ENCODE assay signal across 28 cellular contexts in the genomic region with DNA sequence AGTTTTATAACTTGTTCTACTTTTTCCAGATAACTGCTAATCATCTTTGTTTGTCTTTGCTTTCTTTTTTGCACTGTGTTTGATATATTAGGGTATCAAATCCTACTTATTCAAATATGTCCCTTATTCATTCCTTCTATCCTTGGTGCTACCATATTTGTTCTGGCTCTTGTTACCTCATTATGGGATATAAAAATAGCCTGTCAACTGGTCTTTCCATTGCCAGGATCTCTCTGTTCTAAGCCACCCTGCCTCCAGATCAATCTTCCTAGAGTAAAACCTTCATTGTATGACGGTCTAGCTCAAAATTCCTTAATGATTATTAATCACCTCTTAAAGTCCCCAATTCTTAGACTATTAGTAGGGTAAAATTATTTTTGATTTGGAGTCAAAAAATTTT.
"Had no signal": no experiment of that assay in that cellular context is flagged by ENCODE, and none has a peak within 500 bp of the region (broad histone marks: within the 10 kb centered on the region; RNA-seq: fewer than 3 reads in every experiment).

No MANE protein-coding gene starts in this region.

- ATAC-seq: natural killer cell; right cardiac atrium; sciatic nerve; stimulated activated effector memory CD8-positive, alpha-beta T cell treated with anti-CD3 and anti-CD28 coated beads, Interleukin-12 subunit alpha, Interleukin-12 subunit beta, amount 100 ng/mL, for 72 hours; upper lobe of right lung had no signal

- H3K27ac ChIP-seq: hepatocyte, left ventricle myocardium inferior, neural progenitor cell, neutrophil, ovary, spleen, suprapubic skin, thoracic aorta, tibial artery, upper lobe of right lung had no signal

- H3K4me1 Mint-ChIP-seq: natural killer cell; neural progenitor cell; stimulated activated effector memory CD8-positive, alpha-beta T cell treated with anti-CD3 and anti-CD28 coated beads, Interleukin-12 subunit alpha, Interleukin-12 subunit beta, amount 100 ng/mL, for 72 hours had no signal

- H3K36me3 Mint-ChIP-seq: natural killer cell; neural progenitor cell; stimulated activated effector memory CD8-positive, alpha-beta T cell treated with anti-CD3 and anti-CD28 coated beads, Interleukin-12 subunit alpha, Interleukin-12 subunit beta, amount 100 ng/mL, for 72 hours had no signal

- H3K9me3 Mint-ChIP-seq: mesothelial cell of epicardium; natural killer cell; nephron progenitor cell; neural progenitor cell; stimulated activated effector memory CD8-positive, alpha-beta T cell treated with anti-CD3 and anti-CD28 coated beads, Interleukin-12 subunit alpha, Interleukin-12 subunit beta, amount 100 ng/mL, for 72 hours; stimulated activated naive CD8-positive, alpha-beta T cell treated with anti-CD3 and anti-CD28 coated beads, Interleukin-15, Interleukin-2, amounts not matched to agents 100 ng/mL and 50 ng/mL, for 24 hours had no signal

- H3K4me1 ChIP-seq: neural progenitor cell, tibial artery had no signal

- H3K4me3 ChIP-seq: hepatocyte, left ventricle myocardium inferior, lung, neural progenitor cell, ovary, spleen, suprapubic skin, thoracic aorta, tibial artery, upper lobe of right lung had no signal

- H3K27me3 ChIP-seq: hepatocyte, neural progenitor cell, neutrophil, ovary, suprapubic skin, tibial artery, upper lobe of right lung had no signal

- H3K27me3 Mint-ChIP-seq: progenitor cell of endocrine pancreas had no signal

- H3K4me3 Mint-ChIP-seq: mesothelial cell of epicardium; naive B cell; natural killer cell; nephron progenitor cell; neural progenitor cell; stimulated activated effector memory CD8-positive, alpha-beta T cell treated with anti-CD3 and anti-CD28 coated beads, Interleukin-12 subunit alpha, Interleukin-12 subunit beta, amount 100 ng/mL, for 72 hours; stimulated activated naive CD8-positive, alpha-beta T cell treated with anti-CD3 and anti-CD28 coated beads, Interleukin-15, Interleukin-2, amounts not matched to agents 100 ng/mL and 50 ng/mL, for 24 hours had no signal

- H3K36me3 ChIP-seq: left ventricle myocardium inferior, neural progenitor cell, neutrophil, ovary, spleen, suprapubic skin, thoracic aorta, tibial artery, upper lobe of right lung had no signal

- H3K9me3 ChIP-seq: left ventricle myocardium inferior, neutrophil, ovary, spleen, suprapubic skin, thoracic aorta, tibial artery, upper lobe of right lung had no signal

- DNase-seq: islet precursor cell; left ventricle myocardium inferior; mesendoderm; naive B cell; natural killer cell; nephron progenitor cell; occipital lobe; ovary; retina; right cardiac atrium; small intestine; spleen; stimulated activated CD4-positive, alpha-beta T cell treated with anti-CD3 and anti-CD28 coated beads, Interleukin-4, amount 100 ng/mL, for 24 hours; stimulated activated naive CD4-positive, alpha-beta T cell; tibial artery; trophoblast cell; upper lobe of right lung had no signal

- H3K27ac Mint-ChIP-seq: mesothelial cell of epicardium; naive B cell; natural killer cell; nephron progenitor cell; neural progenitor cell; progenitor cell of endocrine pancreas; stimulated activated effector memory CD8-positive, alpha-beta T cell treated with anti-CD3 and anti-CD28 coated beads, Interleukin-12 subunit alpha, Interleukin-12 subunit beta, amount 100 ng/mL, for 72 hours; stimulated activated naive CD8-positive, alpha-beta T cell treated with anti-CD3 and anti-CD28 coated beads, Interleukin-15, Interleukin-2, amounts not matched to agents 100 ng/mL and 50 ng/mL, for 24 hours had no signal
